8 cellular contexts compared by ENCODE assay signal in genomic region chr11:62806611-62807121, GRCh38. TPM values are rescaled to one million over a fixed set of nuclear protein-coding genes. Genes with fewer than 3 reads are reported as not detected.
DNase-seq lines count a peak whose midpoint lies in the region; ATAC-seq and TF ChIP-seq lines count a peak whose summit lies in the region.

No MANE protein-coding gene starts in this region.

- no peak overlapping the region for H3K4me3 ChIP-seq in CD8-positive, alpha-beta T cell (ENCODE audit: low read depth, low read length)
- H3K4me3 ChIP-seq in choroid plexus epithelial cell (ENCODE audit: low read depth, low read length), result no peak overlapping the region

- POLR2A ChIA-PET in CD8-positive, alpha-beta T cell (lab: Charles Lee), result interaction anchor here (0.9 to 2.2 kb wide), 12 partner anchors 10 to 75 kb away, joined by 3 to 30 read pairs (median 6); partner anchors contain the start of genes SLC3A2, STX5, TEX54 and WDR74
- POLR2A ChIA-PET in naive thymus-derived CD8-positive, alpha-beta T cell (lab: Charles Lee), result interaction anchor here (0.9 to 5.3 kb wide), 16 partner anchors 9 to 127 kb away, joined by 3 to 48 read pairs (median 10); partner anchors contain the start of genes BSCL2, GNG3, HNRNPUL2 and POLR2G
- POLR2A ChIA-PET in GM10248 (lab: Yijun Ruan, JAX), result interaction anchor here (0.5 to 2.4 kb wide), 12 partner anchors 9 to 80 kb away, joined by 3 to 25 read pairs (median 6); partner anchors contain the start of genes STX5, TEX54 and TMEM179B

- no peaks in the 10 kb centered on the region for H3K27me3 ChIP-seq in CD8-positive, alpha-beta T cell (ENCODE audit: insufficient read depth, low read length)

- no peak overlapping the region for H3K4me3 Mint-ChIP-seq in CD8-positive, alpha-beta T cell
- H3K4me3 Mint-ChIP-seq in naive thymus-derived CD8-positive, alpha-beta T cell, result peak overlapping the region in 6 of 10 donors; percentile 94 to 100 (median 100)

- peaks cover 36% of the 10 kb centered on the region for H3K4me1 Mint-ChIP-seq in CD8-positive, alpha-beta T cell (ENCODE audit: low read depth)
- peaks cover 12 to 40% (median 28%) of the 10 kb centered on the region in 4 donors for H3K4me1 Mint-ChIP-seq in naive thymus-derived CD8-positive, alpha-beta T cell

- peak overlapping the region; percentile 99 for H3K27ac Mint-ChIP-seq in CD8-positive, alpha-beta T cell
- peak overlapping the region in 7 of 10 donors; percentile 41 to 100 (median 97) for H3K27ac Mint-ChIP-seq in naive thymus-derived CD8-positive, alpha-beta T cell

- intact Hi-C loops in CD8-positive, alpha-beta T cell (cut with DNase I, micrococcal nuclease), result no loop called here

- no peaks in the 10 kb centered on the region for H3K9me3 Mint-ChIP-seq in CD8-positive, alpha-beta T cell
- no peaks in the 10 kb centered on the region for H3K9me3 Mint-ChIP-seq in naive thymus-derived CD8-positive, alpha-beta T cell

- H3K4me1 ChIP-seq in CD8-positive, alpha-beta T cell (ENCODE audit: insufficient read depth, low read length), result peaks cover 20% of the 10 kb centered on the region

- H3K9me3 ChIP-seq in CD8-positive, alpha-beta T cell (ENCODE audit: low read length), result no peaks in the 10 kb centered on the region

- no peak overlapping the region for H3K27ac ChIP-seq in CD8-positive, alpha-beta T cell (ENCODE audit: low read depth, low read length)

- H3K27me3 Mint-ChIP-seq in CD8-positive, alpha-beta T cell (ENCODE audit: low read depth), result no peaks in the 10 kb centered on the region
- H3K27me3 Mint-ChIP-seq in naive thymus-derived CD8-positive, alpha-beta T cell, result no peaks in the 10 kb centered on the region

- H3K36me3 Mint-ChIP-seq in CD8-positive, alpha-beta T cell, result peaks cover 37% of the 10 kb centered on the region
- peaks cover 0 to 24% (median 4%) of the 10 kb centered on the region in 3 donors for H3K36me3 Mint-ChIP-seq in naive thymus-derived CD8-positive, alpha-beta T cell

- no peak for ATAC-seq in CD8-positive, alpha-beta T cell
- no peak for ATAC-seq in naive thymus-derived CD8-positive, alpha-beta T cell
- no peak for ATAC-seq in GM21526 (IDR thresholded peaks at IDR 0.05; ENCODE audit: low FRiP score, unreplicated experiment)

- CTCF ChIA-PET in CD8-positive, alpha-beta T cell (lab: Charles Lee), result interaction anchor here (0.5 to 1.9 kb wide), 7 partner anchors 10 to 55 kb away, joined by 3 to 7 read pairs (median 4); no protein-coding TSS in a partner anchor
- CTCF ChIA-PET in GM10248 (lab: Yijun Ruan, JAX), result interaction anchor here (0.9 to 3.7 kb wide), 6 partner anchors 10 to 21 kb away, joined by 3 to 24 read pairs (median 4); partner anchors contain the start of gene TMEM179B

- H3K36me3 ChIP-seq in CD8-positive, alpha-beta T cell (ENCODE audit: insufficient read depth, low read length), result peaks cover 14% of the 10 kb centered on the region

- no peak for TF ChIP-seq CTCF in CD8-positive, alpha-beta T cell (IDR thresholded peaks at IDR 0.05)
- TF ChIP-seq CTCF in choroid plexus epithelial cell (conservative IDR thresholded peaks at IDR 0.05; ENCODE audit: low read depth, low read length) (no peak), GM10248 (IDR thresholded peaks at IDR 0.05; ENCODE audit: control extremely low read depth, extremely low read depth, low read depth, missing control alignments) (no peak)

- no peak for DNase-seq in CD8-positive, alpha-beta T cell
- DNase-seq in NOMO-1 treated with DMSO at 0.1 percent for 48 hours (lab: John Stamatoyannopoulos, UW; ENCODE audit: unreplicated experiment) (peak; percentile 89), choroid plexus epithelial cell (ENCODE audit: low read depth) (peak; percentile 67), GM10248 (ENCODE audit: extremely low spot score) (no peak), NCI-H82 treated with DMSO at 0.1 percent for 48 hours (lab: John Stamatoyannopoulos, UW; ENCODE audit: unreplicated experiment) (no peak), GM19238 (ENCODE audit: insufficient read length, low spot score) (no peak)
- DNase-seq in naive thymus-derived CD8-positive, alpha-beta T cell, result no peak

RNA-seq across cellular contexts. Expression of gene NXF1, which starts 1.4 kb away (rescaled TPM):
- 100 to 1,000 TPM; 356 TPM for total RNA-seq in CD8-positive, alpha-beta T cell
- total RNA-seq in naive thymus-derived CD8-positive, alpha-beta T cell, result 100 to 1,000 TPM; 185 to 191 TPM
- 10 to 100 TPM; 38.4 to 82.9 (median 62.8) TPM for polyA plus RNA-seq in naive thymus-derived CD8-positive, alpha-beta T cell

RNA-seq across cellular contexts. Expression of gene TMEM223, which starts 14.9 kb away (rescaled TPM):
- 1 to 10 TPM; 6.2 to 6.5 TPM for total RNA-seq in CD8-positive, alpha-beta T cell
- 10 to 100 TPM; 15.0 to 16.5 TPM for total RNA-seq in naive thymus-derived CD8-positive, alpha-beta T cell
- polyA plus RNA-seq in naive thymus-derived CD8-positive, alpha-beta T cell, result 10 to 100 TPM; 39.1 to 57.8 (median 45.5) TPM

RNA-seq across cellular contexts. Expression of gene TMEM179B, which starts 19.5 kb away (rescaled TPM):
- total RNA-seq in CD8-positive, alpha-beta T cell, result 10 to 100 TPM; 27.5 to 28.4 TPM
- total RNA-seq in naive thymus-derived CD8-positive, alpha-beta T cell, result 10 to 100 TPM; 66.2 to 71.5 TPM
- polyA plus RNA-seq in naive thymus-derived CD8-positive, alpha-beta T cell, result 100 to 1,000 TPM; 109 to 126 (median 122) TPM

RNA-seq across cellular contexts. Expression of gene STX5, which starts 25.2 kb away (rescaled TPM):
- total RNA-seq in CD8-positive, alpha-beta T cell, result 100 to 1,000 TPM; 113 TPM
- total RNA-seq in naive thymus-derived CD8-positive, alpha-beta T cell, result 10 to 100 TPM; 55.6 to 61.7 TPM
- polyA plus RNA-seq in naive thymus-derived CD8-positive, alpha-beta T cell, result 10 to 100 TPM; 25.4 to 30.4 (median 26.2) TPM

RNA-seq across cellular contexts. Expression of gene TEX54, which starts 26.0 kb away (rescaled TPM):
- not detected for total RNA-seq in CD8-positive, alpha-beta T cell
- under 1 TPM; 0.88 to 0.91 TPM for total RNA-seq in naive thymus-derived CD8-positive, alpha-beta T cell
- polyA plus RNA-seq in naive thymus-derived CD8-positive, alpha-beta T cell, result 1 to 10 TPM; 1.6 to 2.2 (median 1.7) TPM

Comparison
In these comparisons a context has a peak if more than half of its experiments do, and no peak if none do; other contexts are left out.
1. DNase-seq: peak in NOMO-1 treated with DMSO at 0.1 percent for 48 hours (single experiment) and choroid plexus epithelial cell (single experiment); none in CD8-positive, alpha-beta T cell (0 of 7), naive thymus-derived CD8-positive, alpha-beta T cell (0 of 10), GM10248 (single experiment), NCI-H82 treated with DMSO at 0.1 percent for 48 hours (single experiment) and GM19238 (single experiment).